ENCODE assay signal across 20 cellular contexts in genomic region chr17:7326186-7326585, GRCh38. TPM values are rescaled to one million over a fixed set of nuclear protein-coding genes. Genes with fewer than 3 reads are reported as not detected.
DNase-seq lines count a peak whose midpoint lies in the region; ATAC-seq and TF ChIP-seq lines count a peak whose summit lies in the region.
"Had no signal": no experiment of that assay in that cellular context is flagged by ENCODE, and none has a peak within 500 bp of the region (broad histone marks: within the 10 kb centered on the region; RNA-seq: fewer than 3 reads in every experiment).

No MANE protein-coding gene starts in this region.

- no peaks in the 10 kb centered on the region for H3K27me3 ChIP-seq in right cardiac atrium (ENCODE audit: control insufficient read depth, insufficient read depth)
- H3K27me3 ChIP-seq in osteoblast (ENCODE audit: insufficient read depth, low read length) = no peaks in the 10 kb centered on the region

- no peaks in the 10 kb centered on the region for H3K9me3 Mint-ChIP-seq in activated CD4-positive, alpha-beta memory T cell treated with anti-CD3 and anti-CD28 coated beads, Interleukin-2, amount 10 ng/mL, durations not matched to agents 7 days and 5 days
- no peaks in the 10 kb centered on the region for H3K9me3 Mint-ChIP-seq in activated CD4-positive, alpha-beta memory T cell treated with anti-CD3 and anti-CD28 coated beads for 36 hours
- H3K9me3 Mint-ChIP-seq in activated T-helper 1 cell treated with anti-CD3 and anti-CD28 coated beads, Interleukin-12 subunit alpha, Interleukin-12 subunit beta, Interleukin-2, Interleukin-4 antibody, amounts not matched to agents 30 ng/mL and 10 ng/mL and 1 ng/mL, durations not matched to agents 14 hours and 24 hours and 36 hours = no peaks in the 10 kb centered on the region
- H3K9me3 Mint-ChIP-seq: HFFc6 had no signal

- CTCF ChIA-PET in activated CD4-positive, alpha-beta memory T cell treated with anti-CD3 and anti-CD28 coated beads, Interleukin-2, amount 10 ng/mL, durations not matched to agents 7 days and 5 days (lab: Charles Lee) = interaction anchor here (5.0 to 5.9 kb wide), 2 partner anchors 11 kb away, joined by 39 to 48 read pairs; partner anchors contain the start of genes ACAP1 and GPS2
- CTCF ChIA-PET in activated CD4-positive, alpha-beta memory T cell treated with anti-CD3 and anti-CD28 coated beads for 36 hours (lab: Charles Lee) = interaction anchor here (0.7 to 3.6 kb wide), 4 partner anchors 10 to 557 kb away, joined by 3 to 25 read pairs (median 4); partner anchors contain the start of gene ACAP1

- intact Hi-C loops in activated CD4-positive, alpha-beta memory T cell treated with anti-CD3 and anti-CD28 coated beads for 36 hours (cut with micrococcal nuclease) = no loop called here
- intact Hi-C loops in right cardiac atrium (cut with DNase I) = no loop called here
- intact Hi-C loops in left ventricle myocardium superior (cut with micrococcal nuclease) = no loop called here
- intact Hi-C loops in activated T-helper 1 cell treated with anti-CD3 and anti-CD28 coated beads, Interleukin-12 subunit alpha, Interleukin-12 subunit beta, Interleukin-2, Interleukin-4 antibody, amounts not matched to agents 30 ng/mL and 10 ng/mL and 1 ng/mL, durations not matched to agents 14 hours and 24 hours and 36 hours (cut with micrococcal nuclease) = no loop called here

- H4K20me1 ChIP-seq in osteoblast (ENCODE audit: insufficient read depth, low read length) = peaks cover 3% of the 10 kb centered on the region

- peaks cover 19% of the 10 kb centered on the region for H3K79me2 ChIP-seq in osteoblast (ENCODE audit: insufficient read depth, low read length)

- H3K27ac ChIP-seq in right cardiac atrium (ENCODE audit: low read length) (no peak overlapping the region), osteoblast (ENCODE audit: low read depth, low read length) (no peak overlapping the region)
- H3K27ac ChIP-seq: 22Rv1, A549, C4-2B, GM23248 had no signal

- POLR2A ChIA-PET in activated CD4-positive, alpha-beta memory T cell treated with anti-CD3 and anti-CD28 coated beads, Interleukin-2, amount 10 ng/mL, durations not matched to agents 7 days and 5 days (lab: Charles Lee) = interaction anchor here (0.7 to 4.7 kb wide), 5 partner anchors 10 to 18 kb away, joined by 3 to 32 read pairs (median 4); partner anchors contain the start of genes ACAP1 and GPS2
- POLR2A ChIA-PET in activated CD4-positive, alpha-beta memory T cell treated with anti-CD3 and anti-CD28 coated beads for 36 hours (lab: Charles Lee) = interaction anchor here (1.1 kb wide), 1 partner anchor 17 kb away, joined by 3 read pairs; no protein-coding TSS in a partner anchor

- 91% methylated on average over 11 of the region's 11 CpGs for WGBS in right cardiac atrium

- no peak overlapping the region for H3K4me2 ChIP-seq in osteoblast (ENCODE audit: insufficient read depth, low read length)
- H3K4me2 ChIP-seq: A549 had no signal

- H3K27ac Mint-ChIP-seq in activated CD4-positive, alpha-beta memory T cell treated with anti-CD3 and anti-CD28 coated beads, Interleukin-2, amount 10 ng/mL, durations not matched to agents 7 days and 5 days = peak overlapping the region; percentile 9
- H3K27ac Mint-ChIP-seq in activated CD4-positive, alpha-beta memory T cell treated with anti-CD3 and anti-CD28 coated beads for 36 hours = no peak overlapping the region
- no peak overlapping the region for H3K27ac Mint-ChIP-seq in activated T-helper 1 cell treated with anti-CD3 and anti-CD28 coated beads, Interleukin-12 subunit alpha, Interleukin-12 subunit beta, Interleukin-2, Interleukin-4 antibody, amounts not matched to agents 30 ng/mL and 10 ng/mL and 1 ng/mL, durations not matched to agents 14 hours and 24 hours and 36 hours
- H3K27ac Mint-ChIP-seq: HFFc6 had no signal

- H3K9me3 ChIP-seq in right cardiac atrium (ENCODE audit: control insufficient read depth, low read length) = no peaks in the 10 kb centered on the region
- no peaks in the 10 kb centered on the region for H3K9me3 ChIP-seq in osteoblast (ENCODE audit: low read depth, low read length)
- H3K9me3 ChIP-seq: A549 had no signal

- H2AFZ ChIP-seq in osteoblast (ENCODE audit: low read length) = no peak overlapping the region
- H2AFZ ChIP-seq: GM23248 had no signal

- no peak for DNase-seq in activated CD4-positive, alpha-beta memory T cell treated with anti-CD3 and anti-CD28 coated beads, Interleukin-2, amount 10 ng/mL, durations not matched to agents 7 days and 5 days
- DNase-seq in activated CD4-positive, alpha-beta memory T cell treated with anti-CD3 and anti-CD28 coated beads for 36 hours = no peak
- DNase-seq in right cardiac atrium (peak in 2 of 3 donors; percentile 6 to 28), left ventricle myocardium superior (no peak), osteoblast (ENCODE audit: insufficient read length, low spot score, missing footprints) (peak; percentile 37), GDM1 (lab: John Stamatoyannopoulos, UW) (no peak)
- no peak for DNase-seq in activated T-helper 1 cell treated with anti-CD3 and anti-CD28 coated beads, Interleukin-12 subunit alpha, Interleukin-12 subunit beta, Interleukin-2, Interleukin-4 antibody, amounts not matched to agents 30 ng/mL and 10 ng/mL and 1 ng/mL, durations not matched to agents 14 hours and 24 hours and 36 hours (ENCODE audit: low spot score)
- DNase-seq: AML-193; CD4-positive, alpha-beta memory T cell; DMS79 treated with DMSO at 0.1 percent for 48 hours; GM23248; HFFc6; IMR-90 had no signal

- H3K4me1 Mint-ChIP-seq in activated CD4-positive, alpha-beta memory T cell treated with anti-CD3 and anti-CD28 coated beads, Interleukin-2, amount 10 ng/mL, durations not matched to agents 7 days and 5 days = peaks cover 36% of the 10 kb centered on the region
- H3K4me1 Mint-ChIP-seq in activated CD4-positive, alpha-beta memory T cell treated with anti-CD3 and anti-CD28 coated beads for 36 hours (ENCODE audit: low read depth) = peaks cover 30% of the 10 kb centered on the region
- peaks cover 28% of the 10 kb centered on the region for H3K4me1 Mint-ChIP-seq in activated T-helper 1 cell treated with anti-CD3 and anti-CD28 coated beads, Interleukin-12 subunit alpha, Interleukin-12 subunit beta, Interleukin-2, Interleukin-4 antibody, amounts not matched to agents 30 ng/mL and 10 ng/mL and 1 ng/mL, durations not matched to agents 14 hours and 24 hours and 36 hours (ENCODE audit: low read depth)

- no peak for TF ChIP-seq CTCF in osteoblast (IDR thresholded peaks at IDR 0.05; ENCODE audit: extremely low read depth, low read depth, low read length)

- H3K4me3 ChIP-seq in right cardiac atrium (ENCODE audit: low read length) (no peak overlapping the region), osteoblast (ENCODE audit: insufficient read depth, low read length) (no peak overlapping the region)
- H3K4me3 ChIP-seq: A549, GM12878, GM23248, K562 had no signal

- peaks cover 50% of the 10 kb centered on the region for H3K36me3 ChIP-seq in osteoblast (ENCODE audit: insufficient read depth, low read length)

- no peaks in the 10 kb centered on the region for H3K4me1 ChIP-seq in right cardiac atrium (ENCODE audit: control insufficient read depth, insufficient read depth, low read length)
- peaks cover 12% of the 10 kb centered on the region for H3K4me1 ChIP-seq in osteoblast (ENCODE audit: insufficient read depth, low read length)

- no peaks in the 10 kb centered on the region for H3K27me3 Mint-ChIP-seq in activated CD4-positive, alpha-beta memory T cell treated with anti-CD3 and anti-CD28 coated beads, Interleukin-2, amount 10 ng/mL, durations not matched to agents 7 days and 5 days
- no peaks in the 10 kb centered on the region for H3K27me3 Mint-ChIP-seq in activated CD4-positive, alpha-beta memory T cell treated with anti-CD3 and anti-CD28 coated beads for 36 hours
- H3K27me3 Mint-ChIP-seq in activated T-helper 1 cell treated with anti-CD3 and anti-CD28 coated beads, Interleukin-12 subunit alpha, Interleukin-12 subunit beta, Interleukin-2, Interleukin-4 antibody, amounts not matched to agents 30 ng/mL and 10 ng/mL and 1 ng/mL, durations not matched to agents 14 hours and 24 hours and 36 hours (ENCODE audit: insufficient read depth) = no peaks in the 10 kb centered on the region
- H3K27me3 Mint-ChIP-seq: CD4-positive, alpha-beta memory T cell had no signal

- ATAC-seq in right cardiac atrium = no peak
- ATAC-seq in left ventricle myocardium superior = no peak
- no peak for ATAC-seq in GM21576 (IDR thresholded peaks at IDR 0.05; ENCODE audit: unreplicated experiment)
- ATAC-seq: A549, GM12878, HCT116, K562 had no signal

- peaks cover 15% of the 10 kb centered on the region for H3K36me3 Mint-ChIP-seq in activated CD4-positive, alpha-beta memory T cell treated with anti-CD3 and anti-CD28 coated beads, Interleukin-2, amount 10 ng/mL, durations not matched to agents 7 days and 5 days (ENCODE audit: low read depth)
- H3K36me3 Mint-ChIP-seq in activated CD4-positive, alpha-beta memory T cell treated with anti-CD3 and anti-CD28 coated beads for 36 hours = peaks cover 16% of the 10 kb centered on the region
- peaks cover 15% of the 10 kb centered on the region for H3K36me3 Mint-ChIP-seq in activated T-helper 1 cell treated with anti-CD3 and anti-CD28 coated beads, Interleukin-12 subunit alpha, Interleukin-12 subunit beta, Interleukin-2, Interleukin-4 antibody, amounts not matched to agents 30 ng/mL and 10 ng/mL and 1 ng/mL, durations not matched to agents 14 hours and 24 hours and 36 hours (ENCODE audit: low read depth)

- no peak overlapping the region for H3K4me3 Mint-ChIP-seq in activated CD4-positive, alpha-beta memory T cell treated with anti-CD3 and anti-CD28 coated beads, Interleukin-2, amount 10 ng/mL, durations not matched to agents 7 days and 5 days
- no peak overlapping the region for H3K4me3 Mint-ChIP-seq in activated CD4-positive, alpha-beta memory T cell treated with anti-CD3 and anti-CD28 coated beads for 36 hours
- H3K4me3 Mint-ChIP-seq in activated T-helper 1 cell treated with anti-CD3 and anti-CD28 coated beads, Interleukin-12 subunit alpha, Interleukin-12 subunit beta, Interleukin-2, Interleukin-4 antibody, amounts not matched to agents 30 ng/mL and 10 ng/mL and 1 ng/mL, durations not matched to agents 14 hours and 24 hours and 36 hours = peak overlapping the region; percentile 15
- H3K4me3 Mint-ChIP-seq: HFFc6 had no signal

RNA-seq across cellular contexts. Expression of gene NEURL4, which starts 2.9 kb away (rescaled TPM):
- total RNA-seq in activated CD4-positive, alpha-beta memory T cell treated with anti-CD3 and anti-CD28 coated beads, Interleukin-2, amount 10 ng/mL, durations not matched to agents 7 days and 5 days = 10 to 100 TPM; 28.4 to 31.2 TPM
- total RNA-seq in activated CD4-positive, alpha-beta memory T cell treated with anti-CD3 and anti-CD28 coated beads for 36 hours = 10 to 100 TPM; 26.9 to 29.3 TPM
- total RNA-seq in right cardiac atrium = 10 to 100 TPM; 28.3 to 33.4 (median 30.6) TPM
- 23.8 TPM for polyA plus RNA-seq in right cardiac atrium
- 34.7 TPM for total RNA-seq in left ventricle myocardium superior
- 57.1 and 60.9 TPM in 2 replicates for total RNA-seq in activated T-helper 1 cell treated with anti-CD3 and anti-CD28 coated beads, Interleukin-12 subunit alpha, Interleukin-12 subunit beta, Interleukin-2, Interleukin-4 antibody, amounts not matched to agents 30 ng/mL and 10 ng/mL and 1 ng/mL, durations not matched to agents 14 hours and 24 hours and 36 hours
- total RNA-seq in osteoblast = 14.7 and 18.8 TPM in 2 replicates

RNA-seq across cellular contexts. Expression of gene ACAP1, which starts 10.1 kb away (rescaled TPM):
- 100 to 1,000 TPM; 682 to 709 TPM for total RNA-seq in activated CD4-positive, alpha-beta memory T cell treated with anti-CD3 and anti-CD28 coated beads, Interleukin-2, amount 10 ng/mL, durations not matched to agents 7 days and 5 days
- 100 to 1,000 TPM; 391 to 405 TPM for total RNA-seq in activated CD4-positive, alpha-beta memory T cell treated with anti-CD3 and anti-CD28 coated beads for 36 hours
- total RNA-seq in right cardiac atrium (10 to 100 TPM; 15.0 to 26.4 (median 20.8) TPM), left ventricle myocardium superior (17.3 TPM), osteoblast (0.59 TPM in 1 of 2 replicates, not detected in the other)
- polyA plus RNA-seq in right cardiac atrium = 8.8 TPM
- total RNA-seq in activated T-helper 1 cell treated with anti-CD3 and anti-CD28 coated beads, Interleukin-12 subunit alpha, Interleukin-12 subunit beta, Interleukin-2, Interleukin-4 antibody, amounts not matched to agents 30 ng/mL and 10 ng/mL and 1 ng/mL, durations not matched to agents 14 hours and 24 hours and 36 hours = 260 and 266 TPM in 2 replicates

RNA-seq across cellular contexts. Expression of gene GPS2, which starts 11.0 kb away (rescaled TPM):
- total RNA-seq in activated CD4-positive, alpha-beta memory T cell treated with anti-CD3 and anti-CD28 coated beads, Interleukin-2, amount 10 ng/mL, durations not matched to agents 7 days and 5 days = 10 to 100 TPM; 69.8 to 74.7 TPM
- total RNA-seq in activated CD4-positive, alpha-beta memory T cell treated with anti-CD3 and anti-CD28 coated beads for 36 hours = 10 to 100 TPM; 34.9 to 38.7 TPM
- total RNA-seq in right cardiac atrium = 10 to 100 TPM; 65.0 to 76.1 (median 65.8) TPM
- polyA plus RNA-seq in right cardiac atrium = 68.4 TPM
- 75.0 TPM for total RNA-seq in left ventricle myocardium superior
- total RNA-seq in activated T-helper 1 cell treated with anti-CD3 and anti-CD28 coated beads, Interleukin-12 subunit alpha, Interleukin-12 subunit beta, Interleukin-2, Interleukin-4 antibody, amounts not matched to agents 30 ng/mL and 10 ng/mL and 1 ng/mL, durations not matched to agents 14 hours and 24 hours and 36 hours = 52.3 and 59.0 TPM in 2 replicates
- total RNA-seq in osteoblast = 46.9 and 48.1 TPM in 2 replicates

RNA-seq across cellular contexts. Expression of gene EIF5A, which starts 18.8 kb away (rescaled TPM):
- 100 to 1,000 TPM; 419 to 420 TPM for total RNA-seq in activated CD4-positive, alpha-beta memory T cell treated with anti-CD3 and anti-CD28 coated beads, Interleukin-2, amount 10 ng/mL, durations not matched to agents 7 days and 5 days
- 100 to 1,000 TPM; 774 to 776 TPM for total RNA-seq in activated CD4-positive, alpha-beta memory T cell treated with anti-CD3 and anti-CD28 coated beads for 36 hours
- total RNA-seq in right cardiac atrium (100 to 1,000 TPM; 259 to 311 (median 268) TPM), left ventricle myocardium superior (311 TPM), osteoblast (436 and 491 TPM in 2 replicates)
- polyA plus RNA-seq in right cardiac atrium = 301 TPM
- 1,241 and 1,262 TPM in 2 replicates for total RNA-seq in activated T-helper 1 cell treated with anti-CD3 and anti-CD28 coated beads, Interleukin-12 subunit alpha, Interleukin-12 subunit beta, Interleukin-2, Interleukin-4 antibody, amounts not matched to agents 30 ng/mL and 10 ng/mL and 1 ng/mL, durations not matched to agents 14 hours and 24 hours and 36 hours

RNA-seq across cellular contexts. Expression of gene KCTD11, which starts 25.8 kb away (rescaled TPM):
- total RNA-seq in activated CD4-positive, alpha-beta memory T cell treated with anti-CD3 and anti-CD28 coated beads, Interleukin-2, amount 10 ng/mL, durations not matched to agents 7 days and 5 days = 1 to 10 TPM; 5.8 to 5.9 TPM
- total RNA-seq in activated CD4-positive, alpha-beta memory T cell treated with anti-CD3 and anti-CD28 coated beads for 36 hours = 1 to 10 TPM; 2.6 to 2.8 TPM
- 1 to 10 TPM; 4.7 to 6.7 (median 6.5) TPM for total RNA-seq in right cardiac atrium
- 7.8 TPM for polyA plus RNA-seq in right cardiac atrium
- total RNA-seq in left ventricle myocardium superior = 3.6 TPM
- 5.3 TPM in 2 replicates for total RNA-seq in activated T-helper 1 cell treated with anti-CD3 and anti-CD28 coated beads, Interleukin-12 subunit alpha, Interleukin-12 subunit beta, Interleukin-2, Interleukin-4 antibody, amounts not matched to agents 30 ng/mL and 10 ng/mL and 1 ng/mL, durations not matched to agents 14 hours and 24 hours and 36 hours
- total RNA-seq in osteoblast = 11.5 and 11.9 TPM in 2 replicates

Comparison
In these comparisons a context has a peak if more than half of its experiments do, and no peak if none do; other contexts are left out.
1. DNase-seq: peak in right cardiac atrium (2 of 3) and osteoblast (single experiment); none in activated CD4-positive, alpha-beta memory T cell treated with anti-CD3 and anti-CD28 coated beads, Interleukin-2, amount 10 ng/mL, durations not matched to agents 7 days and 5 days (single experiment), activated CD4-positive, alpha-beta memory T cell treated with anti-CD3 and anti-CD28 coated beads for 36 hours (single experiment), left ventricle myocardium superior (single experiment), activated T-helper 1 cell treated with anti-CD3 and anti-CD28 coated beads, Interleukin-12 subunit alpha, Interleukin-12 subunit beta, Interleukin-2, Interleukin-4 antibody, amounts not matched to agents 30 ng/mL and 10 ng/mL and 1 ng/mL, durations not matched to agents 14 hours and 24 hours and 36 hours (single experiment) and GDM1 (single experiment).
2. RNA of gene ACAP1, which starts 10.1 kb away (total RNA-seq): 682 to 709 TPM in activated CD4-positive, alpha-beta memory T cell treated with anti-CD3 and anti-CD28 coated beads, Interleukin-2, amount 10 ng/mL, durations not matched to agents 7 days and 5 days, 391 to 405 TPM in activated CD4-positive, alpha-beta memory T cell treated with anti-CD3 and anti-CD28 coated beads for 36 hours, 260 to 266 TPM in activated T-helper 1 cell treated with anti-CD3 and anti-CD28 coated beads, Interleukin-12 subunit alpha, Interleukin-12 subunit beta, Interleukin-2, Interleukin-4 antibody, amounts not matched to agents 30 ng/mL and 10 ng/mL and 1 ng/mL, durations not matched to agents 14 hours and 24 hours and 36 hours, 15.0 to 26.4 TPM in right cardiac atrium and 17.3 TPM in left ventricle myocardium superior (single experiment); 0.59 TPM in osteoblast; every median in the first group is over 10 times any median in the second.